ENCODE assay signal across 14 cellular contexts in the genomic region with DNA sequence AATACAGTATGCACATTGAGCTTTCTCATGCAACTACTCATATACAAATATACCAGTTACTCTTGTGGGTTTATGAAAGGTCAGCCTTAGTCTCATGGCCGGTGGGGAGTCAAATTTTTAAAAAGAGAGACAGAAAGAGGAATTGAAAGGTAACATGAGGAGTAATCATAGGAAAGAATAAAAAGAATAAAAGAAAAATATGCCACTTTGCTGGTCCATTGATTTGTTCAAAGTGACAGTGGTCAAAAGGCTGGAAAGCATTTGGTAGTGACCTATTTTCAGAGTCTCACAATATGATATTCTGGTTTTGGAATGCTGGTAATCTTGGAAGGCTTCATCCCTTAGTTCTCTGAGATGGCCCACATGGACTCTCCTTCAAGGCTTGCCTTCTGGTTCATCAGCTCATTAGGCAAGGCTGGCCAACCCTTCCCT.
A peak's percentile ranks its signal among the peaks of the same experiment; 100 is the strongest.
DNase-seq lines count a peak whose midpoint lies in the region; ATAC-seq and TF ChIP-seq lines count a peak whose summit lies in the region.
"Had no signal": no experiment of that assay in that cellular context is flagged by ENCODE, and none has a peak within 500 bp of the region (broad histone marks: within the 10 kb centered on the region; RNA-seq: fewer than 3 reads in every experiment).

No MANE protein-coding gene starts in this region.

- H3K9me3 ChIP-seq in OCI-LY3 (ENCODE audit: insufficient read depth, low read length): no peaks in the 10 kb centered on the region
- no peaks in the 10 kb centered on the region for H3K9me3 ChIP-seq in naive thymus-derived CD4-positive, alpha-beta T cell (ENCODE audit: control insufficient read depth in 2 of 3, low read length in 3 of 3)
- H3K9me3 ChIP-seq in MM.1S (replicated peaks; ENCODE audit: insufficient read depth, low read length): no peaks in the 10 kb centered on the region
- H3K9me3 ChIP-seq: BLaER1 had no signal

- no peaks in the 10 kb centered on the region for H3K4me1 Mint-ChIP-seq in naive thymus-derived CD4-positive, alpha-beta T cell

- H3K4me2 ChIP-seq in OCI-LY3 (ENCODE audit: low read length) (peak overlapping the region; percentile 19), MM.1S (ENCODE audit: low read depth, low read length) (no peak overlapping the region)
- H3K4me2 ChIP-seq: BLaER1 had no signal

- H3K9me3 Mint-ChIP-seq in naive thymus-derived CD4-positive, alpha-beta T cell: peaks cover 0 to 5% (median 0%) of the 10 kb centered on the region in 11 donors
- H3K9me3 Mint-ChIP-seq: stimulated activated naive CD8-positive, alpha-beta T cell treated with anti-CD3 and anti-CD28 coated beads, Interleukin-15, Interleukin-2, amounts not matched to agents 100 ng/mL and 50 ng/mL, for 24 hours had no signal

- H3K9ac ChIP-seq in OCI-LY3 (ENCODE audit: low read length) (no peak overlapping the region), rectal smooth muscle tissue (ENCODE audit: low read length) (no peak overlapping the region), MM.1S (ENCODE audit: low read length) (no peak overlapping the region)
- H3K9ac ChIP-seq: BLaER1, parathyroid adenoma had no signal

- H3K27ac ChIP-seq in OCI-LY3 (ENCODE audit: low read length) (no peak overlapping the region), rectal smooth muscle tissue (ENCODE audit: low read depth, low read length) (peak overlapping the region; percentile 48), MM.1S (ENCODE audit: low read length) (no peak overlapping the region)
- H3K27ac ChIP-seq in naive thymus-derived CD4-positive, alpha-beta T cell (ENCODE audit: low read depth, low read length): no peak overlapping the region
- H3K27ac ChIP-seq: BLaER1, parathyroid adenoma had no signal

- no peaks in the 10 kb centered on the region for H3K36me3 ChIP-seq in OCI-LY3 (replicated peaks; ENCODE audit: low read depth, low read length)
- H3K36me3 ChIP-seq in rectal smooth muscle tissue (ENCODE audit: control insufficient read depth, insufficient read depth, low read length): no peaks in the 10 kb centered on the region
- no peaks in the 10 kb centered on the region for H3K36me3 ChIP-seq in naive thymus-derived CD4-positive, alpha-beta T cell (ENCODE audit: control insufficient read depth in 2 of 3, insufficient read depth in 3 of 3, low read length in 3 of 3)
- no peaks in the 10 kb centered on the region for H3K36me3 ChIP-seq in MM.1S (replicated peaks; ENCODE audit: insufficient read depth, low read length)
- H3K36me3 ChIP-seq: BLaER1, brain microvascular endothelial cell had no signal

- H2AFZ ChIP-seq in OCI-LY3 (ENCODE audit: low read depth, low read length): no peak overlapping the region
- no peak overlapping the region for H2AFZ ChIP-seq in MM.1S (ENCODE audit: low read length)
- H2AFZ ChIP-seq: parathyroid adenoma had no signal

- H3F3A ChIP-seq in MM.1S (ENCODE audit: insufficient read depth, low read length): no peaks in the 10 kb centered on the region

- H3K27me3 Mint-ChIP-seq in naive thymus-derived CD4-positive, alpha-beta T cell: peaks cover 0 to 13% (median 7%) of the 10 kb centered on the region in 5 donors

- H3K27ac Mint-ChIP-seq in naive thymus-derived CD4-positive, alpha-beta T cell: no peak overlapping the region
- H3K27ac Mint-ChIP-seq: stimulated activated naive CD8-positive, alpha-beta T cell treated with anti-CD3 and anti-CD28 coated beads, Interleukin-15, Interleukin-2, amounts not matched to agents 100 ng/mL and 50 ng/mL, for 24 hours had no signal

- H3K4me3 ChIP-seq in OCI-LY3 (ENCODE audit: low read length): no peak overlapping the region
- H3K4me3 ChIP-seq in rectal smooth muscle tissue (ENCODE audit: low read length): no peak overlapping the region
- H3K4me3 ChIP-seq in naive thymus-derived CD4-positive, alpha-beta T cell (ENCODE audit: low read length): no peak overlapping the region
- H3K4me3 ChIP-seq in MM.1S (ENCODE audit: low read length): no peak overlapping the region
- H3K4me3 ChIP-seq: BLaER1, lung had no signal

- CTCF ChIA-PET in naive thymus-derived CD4-positive, alpha-beta T cell (lab: Charles Lee): interaction anchor here (0.7 kb wide), 1 partner anchor 14 kb away, joined by 3 read pairs; no protein-coding TSS in a partner anchor

- POLR2A ChIA-PET in naive thymus-derived CD4-positive, alpha-beta T cell (lab: Charles Lee): no interaction called here

- peaks cover 4% of the 10 kb centered on the region; the same call in 1 of the 2 replicates for H3K27me3 ChIP-seq in OCI-LY3 (ENCODE audit: low read depth, low read length)
- no peaks in the 10 kb centered on the region for H3K27me3 ChIP-seq in rectal smooth muscle tissue (ENCODE audit: control insufficient read depth, insufficient read depth, low read length)
- no peaks in the 10 kb centered on the region for H3K27me3 ChIP-seq in naive thymus-derived CD4-positive, alpha-beta T cell (ENCODE audit: control insufficient read depth in 2 of 2, insufficient read depth in 2 of 2, low read length in 2 of 2)
- H3K27me3 ChIP-seq in MM.1S (replicated peaks; ENCODE audit: insufficient read depth, low read length): no peaks in the 10 kb centered on the region
- H3K27me3 ChIP-seq: BLaER1, brain microvascular endothelial cell had no signal

- ATAC-seq in GM18867 (IDR thresholded peaks at IDR 0.05; ENCODE audit: unreplicated experiment) (peak; percentile 61), HG02588 (IDR thresholded peaks at IDR 0.05; ENCODE audit: unreplicated experiment) (peak; percentile 46)
- ATAC-seq in naive thymus-derived CD4-positive, alpha-beta T cell: no peak

- intact Hi-C loops in naive thymus-derived CD4-positive, alpha-beta T cell (cut with micrococcal nuclease): no loop called here

- no peaks in the 10 kb centered on the region for H4K20me1 ChIP-seq in OCI-LY3 (ENCODE audit: insufficient read depth, low read length)
- no peaks in the 10 kb centered on the region for H4K20me1 ChIP-seq in MM.1S (ENCODE audit: insufficient read depth, low read length)
- H4K20me1 ChIP-seq: BLaER1 had no signal

- H3K4me1 ChIP-seq in OCI-LY3 (ENCODE audit: low read length) (peaks cover 37% of the 10 kb centered on the region), rectal smooth muscle tissue (ENCODE audit: control insufficient read depth, insufficient read depth, low read length) (peaks cover 13% of the 10 kb centered on the region), MM.1S (ENCODE audit: low read length) (no peaks in the 10 kb centered on the region)
- H3K4me1 ChIP-seq in naive thymus-derived CD4-positive, alpha-beta T cell (ENCODE audit: control insufficient read depth in 2 of 2, insufficient read depth in 2 of 2, low read length in 2 of 2): no peaks in the 10 kb centered on the region
- H3K4me1 ChIP-seq: BLaER1, parathyroid adenoma had no signal

- H3K79me2 ChIP-seq in OCI-LY3 (ENCODE audit: low read length) (no peaks in the 10 kb centered on the region), MM.1S (ENCODE audit: low read length) (no peaks in the 10 kb centered on the region)
- H3K79me2 ChIP-seq: parathyroid adenoma had no signal

- DNase-seq in NOMO-1 (lab: John Stamatoyannopoulos, UW; ENCODE audit: unreplicated experiment in 2 of 2) (no peak), KG1 (lab: John Stamatoyannopoulos, UW) (no peak), MM.1S (no peak)
- DNase-seq in naive thymus-derived CD4-positive, alpha-beta T cell: no peak
- DNase-seq: activated CD4-positive, alpha-beta T cell treated with anti-CD3 and anti-CD28 coated beads for 48 hours had no signal

- no peak overlapping the region for H3K4me3 Mint-ChIP-seq in naive thymus-derived CD4-positive, alpha-beta T cell
- H3K4me3 Mint-ChIP-seq: stimulated activated naive CD8-positive, alpha-beta T cell treated with anti-CD3 and anti-CD28 coated beads, Interleukin-15, Interleukin-2, amounts not matched to agents 100 ng/mL and 50 ng/mL, for 24 hours had no signal

- no peaks in the 10 kb centered on the region for H3K36me3 Mint-ChIP-seq in naive thymus-derived CD4-positive, alpha-beta T cell

- no peaks in the 10 kb centered on the region for H3K9me2 ChIP-seq in MM.1S (replicated peaks; ENCODE audit: insufficient read depth, low read length)

- TF ChIP-seq CTCF in OCI-LY3 (IDR thresholded peaks at IDR 0.05; ENCODE audit: low read depth, low read length) (no peak), MM.1S (IDR thresholded peaks at IDR 0.05; ENCODE audit: low read length) (no peak)
